19 cellular contexts compared by ENCODE assay signal in the genomic region with DNA sequence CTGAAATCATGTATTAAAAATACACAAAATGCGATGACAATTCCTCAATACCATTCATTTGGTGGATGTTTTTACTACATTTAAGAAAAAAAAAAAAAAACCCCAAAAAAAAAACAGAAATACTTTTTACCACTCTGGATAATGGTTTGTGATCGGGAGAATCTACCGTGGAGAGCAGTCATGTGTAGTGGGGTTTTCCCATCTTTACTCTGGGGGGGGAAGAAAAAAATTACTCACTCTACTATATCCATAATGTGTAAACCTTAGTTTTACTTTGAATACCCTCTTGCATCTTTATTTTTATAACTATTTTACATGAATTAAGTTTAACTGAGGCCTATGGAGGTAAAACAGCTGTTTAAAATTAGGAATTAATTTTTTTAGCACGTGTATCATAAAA.
"Had no signal": no experiment of that assay in that cellular context is flagged by ENCODE, and none has a peak within 500 bp of the region (broad histone marks: within the 10 kb centered on the region; RNA-seq: fewer than 3 reads in every experiment).

No MANE protein-coding gene starts in this region.

- H3K9me3 Mint-ChIP-seq: immature natural killer cell; naive thymus-derived CD4-positive, alpha-beta T cell; nephron progenitor cell; stimulated activated naive CD8-positive, alpha-beta T cell treated with anti-CD3 and anti-CD28 coated beads, Interleukin-15, Interleukin-2, amounts not matched to agents 100 ng/mL and 50 ng/mL, for 24 hours had no signal

- FAIRE-seq: colon, keratinocyte had no signal

- H3K27ac Mint-ChIP-seq: immature natural killer cell; naive thymus-derived CD4-positive, alpha-beta T cell; nephron progenitor cell; stimulated activated naive CD8-positive, alpha-beta T cell treated with anti-CD3 and anti-CD28 coated beads, Interleukin-15, Interleukin-2, amounts not matched to agents 100 ng/mL and 50 ng/mL, for 24 hours had no signal

- H3K27me3 Mint-ChIP-seq: naive thymus-derived CD4-positive, alpha-beta T cell; stimulated activated naive CD8-positive, alpha-beta T cell treated with anti-CD3 and anti-CD28 coated beads, Interleukin-15, Interleukin-2, amounts not matched to agents 100 ng/mL and 50 ng/mL, for 24 hours had no signal

- ATAC-seq: gastroesophageal sphincter; left cardiac atrium; lower lobe of right lung; naive thymus-derived CD4-positive, alpha-beta T cell had no signal

- H3K4me3 Mint-ChIP-seq: immature natural killer cell; naive thymus-derived CD4-positive, alpha-beta T cell; nephron progenitor cell; stimulated activated naive CD8-positive, alpha-beta T cell treated with anti-CD3 and anti-CD28 coated beads, Interleukin-15, Interleukin-2, amounts not matched to agents 100 ng/mL and 50 ng/mL, for 24 hours had no signal

- DNase-seq: dermis blood vessel endothelial cell; esophagus squamous epithelium; foreskin fibroblast; immature natural killer cell; left cardiac atrium; left ventricle myocardium inferior; lower lobe of right lung; mesenchymal stem cell; midbrain; naive thymus-derived CD4-positive, alpha-beta T cell; nephron progenitor cell; sigmoid colon; tibial artery; upper lobe of left lung; uterus had no signal
